ENCODE assay signal across 25 cellular contexts in genomic region chr12:5665615-5666014, GRCh38.
DNase-seq lines count a peak whose midpoint lies in the region; ATAC-seq, FAIRE-seq and TF ChIP-seq lines count a peak whose summit lies in the region.
"Had no signal": no experiment of that assay in that cellular context is flagged by ENCODE, and none has a peak within 500 bp of the region (broad histone marks: within the 10 kb centered on the region; RNA-seq: fewer than 3 reads in every experiment).

No MANE protein-coding gene starts in this region.

- CTCF ChIA-PET in SK-N-SH (lab: Yijun Ruan, JAX) = interaction anchor here (0.7 kb wide), 1 partner anchor 15 kb away, joined by 4 read pairs; no protein-coding TSS in a partner anchor
- CTCF ChIA-PET in CD8-positive, alpha-beta memory T cell (lab: Charles Lee) = no interaction called here

- WGBS in SK-N-SH (ENCODE audit: low lambda C conversion rate) = 0% methylated on average over 4 of the region's 4 CpGs

- no peak overlapping the region for H3K27ac ChIP-seq in SK-N-SH (ENCODE audit: low read depth in 2 of 2, low read length in 1 of 2)
- H3K27ac ChIP-seq in CD8-positive, alpha-beta memory T cell (ENCODE audit: low read depth, low read length) = no peak overlapping the region
- H3K27ac ChIP-seq: 22Rv1, ascending aorta, colonic mucosa, prostate gland, tibial nerve had no signal

- H3K27me3 Mint-ChIP-seq in CD8-positive, alpha-beta memory T cell = peaks cover 0 to 4% of the 10 kb centered on the region in 2 donors
- H3K27me3 Mint-ChIP-seq: activated CD8-positive, alpha-beta memory T cell treated with anti-CD3 and anti-CD28 coated beads, Interleukin-2, amount 10 ng/mL, durations not matched to agents 7 days and 5 days; CD4-positive, CD25-positive, alpha-beta regulatory T cell; stimulated activated naive B cell treated with anti-CD40 and anti-IgM and Interleukin-4, amounts not matched to agents 10 μg/mL and 1 μg/mL and 100 μg/mL, for 72 hours had no signal

- no peaks in the 10 kb centered on the region for H3K9me3 Mint-ChIP-seq in CD8-positive, alpha-beta memory T cell
- H3K9me3 Mint-ChIP-seq: natural killer cell treated with Interleukin-12 subunit alpha and Interleukin-12 subunit beta and Interleukin-15 and Interleukin-18, amount 100 ng/mL, for 72 hours had no signal

- no peak for TF ChIP-seq RAD21 in SK-N-SH (IDR thresholded peaks at IDR 0.05; ENCODE audit: low read length)

- TF ChIP-seq EP300 in SK-N-SH (IDR thresholded peaks at IDR 0.05; ENCODE audit: borderline replicate concordance in 1 of 2, low read depth in 1 of 2, low read length in 1 of 2) = no peak

- no peak for ATAC-seq in SK-N-SH treated with all-trans-retinoic acid at 6 μM for 48 hours
- ATAC-seq: activated CD8-positive, alpha-beta memory T cell treated with anti-CD3 and anti-CD28 coated beads, Interleukin-2, amount 10 ng/mL, durations not matched to agents 7 days and 5 days; stimulated activated naive B cell treated with anti-CD40 and anti-IgM and Interleukin-4, amounts not matched to agents 10 μg/mL and 1 μg/mL and 100 μg/mL, for 72 hours had no signal

- no peak overlapping the region for H3K9ac ChIP-seq in SK-N-SH

- peaks cover 0 to 6% of the 10 kb centered on the region in 2 experiments; a peak in 1 of 4 replicates for H3K4me1 ChIP-seq in SK-N-SH (ENCODE audit: control insufficient read depth in 1 of 2, insufficient read depth in 2 of 2, low read depth in 1 of 2, low read length in 1 of 2)
- no peaks in the 10 kb centered on the region for H3K4me1 ChIP-seq in CD8-positive, alpha-beta memory T cell (ENCODE audit: insufficient read depth, low read length)
- H3K4me1 ChIP-seq: ascending aorta, colonic mucosa, prostate gland, tibial nerve had no signal

- H3K9me3 ChIP-seq in SK-N-SH = no peaks in the 10 kb centered on the region
- no peaks in the 10 kb centered on the region for H3K9me3 ChIP-seq in CD8-positive, alpha-beta memory T cell (ENCODE audit: low read length)
- H3K9me3 ChIP-seq: ascending aorta, colonic mucosa, prostate gland, tibial nerve had no signal

- FAIRE-seq in HTR-8/SVneo (lab: Jason Lieb, UNC) = no peak
- FAIRE-seq: endothelial cell of umbilical vein had no signal

- H3K4me1 Mint-ChIP-seq in CD8-positive, alpha-beta memory T cell = no peaks in the 10 kb centered on the region
- H3K4me1 Mint-ChIP-seq: activated CD8-positive, alpha-beta memory T cell treated with anti-CD3 and anti-CD28 coated beads, Interleukin-2, amount 10 ng/mL, durations not matched to agents 7 days and 5 days; CD4-positive, CD25-positive, alpha-beta regulatory T cell; stimulated activated naive B cell treated with anti-CD40 and anti-IgM and Interleukin-4, amounts not matched to agents 10 μg/mL and 1 μg/mL and 100 μg/mL, for 72 hours had no signal

- H3K36me3 Mint-ChIP-seq in CD8-positive, alpha-beta memory T cell = no peaks in the 10 kb centered on the region
- H3K36me3 Mint-ChIP-seq: activated CD8-positive, alpha-beta memory T cell treated with anti-CD3 and anti-CD28 coated beads, Interleukin-2, amount 10 ng/mL, durations not matched to agents 7 days and 5 days; CD4-positive, CD25-positive, alpha-beta regulatory T cell; natural killer cell treated with Interleukin-12 subunit alpha and Interleukin-12 subunit beta and Interleukin-15 and Interleukin-18, amount 100 ng/mL, for 72 hours; stimulated activated naive B cell treated with anti-CD40 and anti-IgM and Interleukin-4, amounts not matched to agents 10 μg/mL and 1 μg/mL and 100 μg/mL, for 72 hours had no signal

- H3K4me3 Mint-ChIP-seq in CD8-positive, alpha-beta memory T cell = no peak overlapping the region
- H3K4me3 Mint-ChIP-seq: activated CD8-positive, alpha-beta memory T cell treated with anti-CD3 and anti-CD28 coated beads, Interleukin-2, amount 10 ng/mL, durations not matched to agents 7 days and 5 days; CD4-positive, CD25-positive, alpha-beta regulatory T cell; natural killer cell treated with Interleukin-12 subunit alpha and Interleukin-12 subunit beta and Interleukin-15 and Interleukin-18, amount 100 ng/mL, for 72 hours; stimulated activated naive B cell treated with anti-CD40 and anti-IgM and Interleukin-4, amounts not matched to agents 10 μg/mL and 1 μg/mL and 100 μg/mL, for 72 hours had no signal

- TF ChIP-seq CTCF in SK-N-SH (IDR thresholded peaks at IDR 0.05) = no peak
- TF ChIP-seq CTCF in kidney epithelial cell (IDR thresholded peaks at IDR 0.05; ENCODE audit: insufficient read depth, low read length, poor library complexity, severe bottlenecking) = no peak

- DNase-seq in SK-N-SH (no peak), amniotic epithelial cell (ENCODE audit: low read depth) (peak; percentile 0), kidney epithelial cell (ENCODE audit: low read depth) (peak; percentile 58), hypothalamus (lab: John Stamatoyannopoulos, UW) (no peak), HTR-8/SVneo (ENCODE audit: insufficient read length, low spot score) (no peak), RPMI8226 (no peak)
- DNase-seq in CD8-positive, alpha-beta memory T cell = no peak
- DNase-seq: activated CD4-positive, CD25-positive, alpha-beta regulatory T cell treated with anti-CD3 and anti-CD28 coated beads, Interleukin-2, amount 50 U/mL, for 72 hours; activated CD8-positive, alpha-beta memory T cell treated with anti-CD3 and anti-CD28 coated beads, Interleukin-2, amount 10 ng/mL, durations not matched to agents 7 days and 5 days; activated effector memory CD4-positive, alpha-beta T cell treated with anti-CD3 and anti-CD28 coated beads, Interleukin-2, amount 50 U/mL, for 16 hours; CD4-positive, CD25-positive, alpha-beta regulatory T cell; colonic mucosa; DMS79; mammary epithelial cell; NCI-H2029; NCI-H510A; Right ventricle myocardium superior; stimulated activated naive B cell treated with anti-CD40 and anti-IgM and Interleukin-4, amounts not matched to agents 10 μg/mL and 1 μg/mL and 100 μg/mL, for 72 hours had no signal

- POLR2A ChIA-PET in SK-N-SH (lab: Yijun Ruan, JAX) = no interaction called here
- POLR2A ChIA-PET in CD8-positive, alpha-beta memory T cell (lab: Charles Lee) = no interaction called here

- H3K36me3 ChIP-seq in SK-N-SH (replicated peaks in 1 of 2; ENCODE audit: control insufficient read depth in 1 of 2, insufficient read depth in 2 of 2, low read length in 1 of 2) = no peaks in the 10 kb centered on the region
- no peaks in the 10 kb centered on the region for H3K36me3 ChIP-seq in kidney epithelial cell (ENCODE audit: control insufficient read depth, insufficient read depth, low read length)
- no peaks in the 10 kb centered on the region for H3K36me3 ChIP-seq in CD8-positive, alpha-beta memory T cell (ENCODE audit: insufficient read depth, low read length)
- H3K36me3 ChIP-seq: ascending aorta, colonic mucosa, prostate gland, tibial nerve had no signal

- peak overlapping the region; percentile 51 for H3K4me2 ChIP-seq in SK-N-SH

- 0 out of 2 replicates have a peak overlapping the region, but pooled peaks have one; percentile 54 for H2AFZ ChIP-seq in SK-N-SH (ENCODE audit: low read depth)

- no peaks in the 10 kb centered on the region for H3K27me3 ChIP-seq in SK-N-SH (ENCODE audit: insufficient read depth)
- H3K27me3 ChIP-seq in kidney epithelial cell (ENCODE audit: control insufficient read depth, insufficient read depth, low read length) = no peaks in the 10 kb centered on the region
- H3K27me3 ChIP-seq in CD8-positive, alpha-beta memory T cell (ENCODE audit: insufficient read depth, low read length, poor library complexity, severe bottlenecking) = no peaks in the 10 kb centered on the region
- H3K27me3 ChIP-seq: ascending aorta, colonic mucosa, tibial nerve had no signal

- no peaks in the 10 kb centered on the region for H4K20me1 ChIP-seq in SK-N-SH (ENCODE audit: insufficient read depth)

- no peaks in the 10 kb centered on the region for H3K79me2 ChIP-seq in SK-N-SH (ENCODE audit: insufficient read depth)

- H3K4me3 ChIP-seq in SK-N-SH (ENCODE audit: low read depth in 2 of 2, low read length in 1 of 2) (no peak overlapping the region), kidney epithelial cell (ENCODE audit: low read depth, low read length) (no peak overlapping the region)
- H3K4me3 ChIP-seq in CD8-positive, alpha-beta memory T cell (ENCODE audit: low read length) = no peak overlapping the region
- H3K4me3 ChIP-seq: ascending aorta, colonic mucosa, prostate gland, tibial nerve had no signal

- no peaks in the 10 kb centered on the region for H3K9me2 ChIP-seq in SK-N-SH

- H3F3A ChIP-seq in SK-N-SH (replicated peaks; ENCODE audit: insufficient read depth) = no peaks in the 10 kb centered on the region

- no peak overlapping the region for H3K27ac Mint-ChIP-seq in CD8-positive, alpha-beta memory T cell
- H3K27ac Mint-ChIP-seq: activated CD8-positive, alpha-beta memory T cell treated with anti-CD3 and anti-CD28 coated beads, Interleukin-2, amount 10 ng/mL, durations not matched to agents 7 days and 5 days; CD4-positive, CD25-positive, alpha-beta regulatory T cell; natural killer cell treated with Interleukin-12 subunit alpha and Interleukin-12 subunit beta and Interleukin-15 and Interleukin-18, amount 100 ng/mL, for 72 hours; stimulated activated naive B cell treated with anti-CD40 and anti-IgM and Interleukin-4, amounts not matched to agents 10 μg/mL and 1 μg/mL and 100 μg/mL, for 72 hours had no signal

TF ChIP-seq in SK-N-SH, 30 proteins besides CTCF, POLR2A, EP300 and RAD21 (continues in another document):
- TF ChIP-seq MXI1 (IDR thresholded peaks at IDR 0.05; ENCODE audit: low read depth, low read length) = no peak
- TF ChIP-seq POLR2AphosphoS5 (IDR thresholded peaks at IDR 0.05; ENCODE audit: low read depth, low read length) = no peak
- no peak for TF ChIP-seq SIN3A (IDR thresholded peaks at IDR 0.05; ENCODE audit: borderline replicate concordance, low read depth, low read length)
- no peak for TF ChIP-seq ELF1 (IDR thresholded peaks at IDR 0.05)
- no peak for TF ChIP-seq GATA2 (CRISPR knock-in tag; IDR thresholded peaks at IDR 0.05)
- TF ChIP-seq FOXJ3 (CRISPR knock-in tag; IDR thresholded peaks at IDR 0.05) = no peak
- no peak for TF ChIP-seq NRF1 (IDR thresholded peaks at IDR 0.05; ENCODE audit: low read depth, low read length)
- TF ChIP-seq JUND (IDR thresholded peaks at IDR 0.05) = no peak
- no peak for TF ChIP-seq FOXM1 (IDR thresholded peaks at IDR 0.05; ENCODE audit: low read depth)
- TF ChIP-seq RCOR1 (IDR thresholded peaks at IDR 0.05; ENCODE audit: low read length) = no peak

TF ChIP-seq in SK-N-SH treated with all-trans-retinoic acid at 6 μM for 48 hours, 23 proteins besides CTCF, POLR2A, EP300 and RAD21 (continues in another document):
- TF ChIP-seq SNAI2 (CRISPR knock-in tag; IDR thresholded peaks at IDR 0.05) (no peak), ZFP3 (CRISPR knock-in tag; IDR thresholded peaks at IDR 0.05) (no peak), CREB5 (CRISPR knock-in tag; IDR thresholded peaks at IDR 0.05; ENCODE audit: low read depth) (no peak)

Comparison
In these comparisons a context has a peak if more than half of its experiments do, and no peak if none do; other contexts are left out.
1. DNase-seq: peak in amniotic epithelial cell (single experiment) and kidney epithelial cell (single experiment); none in SK-N-SH (single experiment), hypothalamus (0 of 51), HTR-8/SVneo (single experiment), RPMI8226 (single experiment) and CD8-positive, alpha-beta memory T cell (0 of 5).